In the genomic region with DNA sequence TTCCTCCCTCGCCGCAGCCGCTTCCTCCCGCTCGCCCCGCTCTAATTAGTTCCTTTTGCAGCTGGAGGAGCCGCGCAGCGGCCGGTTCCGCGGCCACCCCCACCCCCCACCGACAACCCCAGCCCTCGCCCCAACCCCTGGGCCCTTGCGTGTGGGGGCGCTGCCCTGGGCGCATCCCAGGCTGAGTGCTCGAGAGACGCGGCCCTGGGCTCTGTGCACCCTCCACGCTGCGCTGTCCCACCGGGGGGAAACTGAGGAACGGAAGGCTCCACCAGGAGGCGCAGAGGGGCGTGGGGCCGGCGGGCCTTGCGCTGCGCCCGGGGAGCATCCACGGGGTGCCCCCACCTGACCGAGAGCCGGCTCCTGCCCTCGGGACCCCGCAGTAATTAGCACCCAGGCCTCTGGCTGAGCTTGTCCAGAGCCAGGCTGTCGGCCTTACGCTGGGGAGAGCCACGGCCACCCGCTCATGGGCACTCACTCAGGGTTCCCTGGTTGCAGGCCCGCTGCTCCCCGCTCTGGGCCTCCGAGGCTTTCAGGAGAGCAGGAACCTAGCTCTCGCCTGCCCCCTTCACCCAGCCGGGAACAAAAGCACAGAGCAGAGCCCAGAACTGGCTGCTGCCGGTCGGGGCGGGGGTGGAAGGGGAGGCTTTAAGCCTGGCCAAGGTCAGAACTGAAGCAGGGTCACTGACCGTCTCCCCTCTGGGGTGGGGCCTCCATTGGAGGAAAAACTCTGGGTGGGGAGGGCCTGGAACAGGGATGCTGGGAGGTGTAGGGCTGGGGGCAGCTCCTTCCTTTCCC, we compare ENCODE assay signal across 8 cellular contexts.
DNase-seq lines count a peak whose midpoint lies in the region; ATAC-seq lines count a peak whose summit lies in the region.

No MANE protein-coding gene starts in this region.

- H3K9me3 ChIP-seq in duodenal mucosa (ENCODE audit: control insufficient read depth in 1 of 2, low read length in 2 of 2): no peaks in the 10 kb centered on the region

- DNase-seq in DMS153 (lab: John Stamatoyannopoulos, UW) (peak; percentile 59), Kasumi-1 (lab: John Stamatoyannopoulos, UW) (peak; percentile 42 to 46), left kidney (ENCODE audit: low read depth, low spot score) (peak; percentile 96), NCI-H187 treated with DMSO at 0.1 percent for 48 hours (lab: John Stamatoyannopoulos, UW) (no peak)
- peak; percentile 79 for DNase-seq in activated CD4-positive, alpha-beta T cell treated with anti-CD3 and anti-CD28 coated beads for 48 hours
- DNase-seq in stimulated activated CD4-positive, alpha-beta T cell treated with anti-CD3 and anti-CD28 coated beads, Interleukin-15, amount 100 ng/mL, for 24 hours: peak; percentile 74

- H3K9ac ChIP-seq in duodenal mucosa (ENCODE audit: low read depth in 1 of 2, low read length in 2 of 2): peak overlapping the region; percentile 33 to 51

- no peaks in the 10 kb centered on the region for H3K36me3 ChIP-seq in duodenal mucosa (ENCODE audit: control insufficient read depth in 1 of 2, insufficient read depth in 2 of 2, low read length in 2 of 2)

- H3K27ac ChIP-seq in duodenal mucosa (ENCODE audit: low read depth, low read length): peak overlapping the region; percentile 62

- H3K4me3 ChIP-seq in duodenal mucosa (ENCODE audit: low read depth in 1 of 2, low read length in 2 of 2): peak overlapping the region; percentile 52 to 55

- peaks cover 0 to 11% of the 10 kb centered on the region in 2 donors for H3K27me3 ChIP-seq in duodenal mucosa (ENCODE audit: control insufficient read depth in 1 of 2, insufficient read depth in 2 of 2, low read length in 2 of 2)

- peaks cover 11 to 17% of the 10 kb centered on the region in 2 donors for H3K4me1 ChIP-seq in duodenal mucosa (ENCODE audit: control insufficient read depth in 1 of 2, insufficient read depth in 2 of 2, low read length in 2 of 2)

- ATAC-seq in HG03196 (IDR thresholded peaks at IDR 0.05; ENCODE audit: unreplicated experiment): no peak
